9 cellular contexts compared by ENCODE assay signal in the genomic region with DNA sequence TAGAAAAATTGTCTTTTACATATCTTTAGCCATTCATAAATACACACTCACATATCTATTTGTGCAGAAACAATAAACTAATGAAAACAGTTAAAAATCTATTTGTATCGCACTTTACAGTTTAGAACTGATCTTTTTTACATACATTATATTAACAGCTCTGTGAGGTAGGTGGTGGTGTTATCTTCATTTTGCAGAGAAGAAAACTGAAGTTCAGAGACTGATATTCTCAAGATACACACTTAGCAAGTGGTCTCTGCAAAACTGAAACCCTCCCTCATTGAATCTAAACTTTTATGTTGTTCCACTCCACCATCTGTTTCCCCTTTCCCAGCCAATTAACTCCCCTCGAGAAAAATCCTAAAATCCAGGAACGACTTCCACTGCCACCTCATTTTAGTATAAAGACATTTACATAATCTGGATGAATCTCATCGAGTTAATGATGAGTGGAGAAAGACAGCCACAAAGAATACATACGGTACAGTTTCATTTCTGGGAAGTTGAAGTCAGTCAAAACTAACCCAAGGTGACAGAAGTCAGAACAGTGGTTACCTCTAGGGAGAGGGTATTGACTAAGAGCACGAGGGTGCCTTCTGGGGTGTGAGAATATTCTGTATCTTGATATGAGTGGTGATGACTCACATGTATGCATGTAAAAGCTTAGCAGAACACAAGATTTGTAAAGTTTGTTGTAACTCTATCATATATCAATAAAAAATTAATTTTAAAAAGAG.
DNase-seq lines count a peak whose midpoint lies in the region; ATAC-seq, FAIRE-seq and TF ChIP-seq lines count a peak whose summit lies in the region.
"Had no signal": no experiment of that assay in that cellular context is flagged by ENCODE, and none has a peak within 500 bp of the region (broad histone marks: within the 10 kb centered on the region; RNA-seq: fewer than 3 reads in every experiment).

No MANE protein-coding gene starts in this region.

- H3K9me3 ChIP-seq in adipocyte (ENCODE audit: control insufficient read depth, low read length) (no peaks in the 10 kb centered on the region), hepatocyte (ENCODE audit: low read depth) (no peaks in the 10 kb centered on the region)

- H3K4me3 ChIP-seq in adipocyte (ENCODE audit: low read length): no peak overlapping the region
- no peak overlapping the region for H3K4me3 ChIP-seq in hepatocyte

- ATAC-seq in GM19328 (IDR thresholded peaks at IDR 0.05; ENCODE audit: unreplicated experiment) (peak; percentile 85), HG03064 (IDR thresholded peaks at IDR 0.05; ENCODE audit: low read depth, unreplicated experiment) (peak; percentile 98)

- H3K27ac ChIP-seq in hepatocyte: no peak overlapping the region

- no peak overlapping the region for H2AFZ ChIP-seq in hepatocyte

- H3K4me1 ChIP-seq in adipocyte (ENCODE audit: control insufficient read depth, insufficient read depth, low read length) (peaks cover 39% of the 10 kb centered on the region), hepatocyte (ENCODE audit: insufficient read depth) (peaks cover 11% of the 10 kb centered on the region)

- DNase-seq in GM10266 (ENCODE audit: extremely low spot score) (peak; percentile 34), adipocyte (ENCODE audit: low read depth) (peak; percentile 24), RCC 7860 (ENCODE audit: low spot score) (no peak), KG1 (lab: John Stamatoyannopoulos, UW) (no peak), NCI-H2227 treated with DMSO at 0.1 percent for 48 hours (lab: John Stamatoyannopoulos, UW) (no peak), hepatocyte (ENCODE audit: low spot score) (no peak)
- DNase-seq: anterior cingulate cortex had no signal

- H3K79me2 ChIP-seq in hepatocyte: no peaks in the 10 kb centered on the region

- no peaks in the 10 kb centered on the region for H3K9me2 ChIP-seq in hepatocyte (replicated peaks; ENCODE audit: insufficient read depth)

- TF ChIP-seq CTCF in GM10266 (IDR thresholded peaks at IDR 0.05; ENCODE audit: control insufficient read depth, insufficient read depth, low read depth, missing control alignments) (no peak), hepatocyte (IDR thresholded peaks at IDR 0.05; ENCODE audit: poor library complexity) (no peak)

- WGBS in hepatocyte (ENCODE audit: low lambda C conversion rate, missing lambda C conversion rate): 63% methylated on average over 6 of the region's 6 CpGs

- H3K36me3 ChIP-seq in adipocyte (ENCODE audit: control insufficient read depth, insufficient read depth, low read length, severe bottlenecking) (no peaks in the 10 kb centered on the region), hepatocyte (replicated peaks; ENCODE audit: insufficient read depth, low read depth) (no peaks in the 10 kb centered on the region)

- H4K20me1 ChIP-seq in hepatocyte (ENCODE audit: insufficient read depth, poor library complexity, severe bottlenecking): no peaks in the 10 kb centered on the region

- H3K9ac ChIP-seq in adipocyte (ENCODE audit: low read length): no peak overlapping the region

- no peak overlapping the region for H3K4me2 ChIP-seq in hepatocyte

- H3K27me3 ChIP-seq in adipocyte (replicated peaks; ENCODE audit: control insufficient read depth, insufficient read depth, low read length): no peaks in the 10 kb centered on the region
- H3K27me3 ChIP-seq in hepatocyte: no peaks in the 10 kb centered on the region

- no peak for FAIRE-seq in RCC 7860 (lab: Jason Lieb, UNC)

Comparison
In these comparisons a context has a peak if more than half of its experiments do, and no peak if none do; other contexts are left out.
1. DNase-seq: peak in GM10266 (single experiment) and adipocyte (single experiment); none in RCC 7860 (single experiment), KG1 (single experiment), NCI-H2227 treated with DMSO at 0.1 percent for 48 hours (single experiment) and hepatocyte (single experiment).